Comparison of ENCODE assay signal across 18 cellular contexts in genomic region chr22:48573766-48574165, GRCh38.
DNase-seq lines count a peak whose midpoint lies in the region; ATAC-seq, FAIRE-seq and TF ChIP-seq lines count a peak whose summit lies in the region.
"Had no signal": no experiment of that assay in that cellular context is flagged by ENCODE, and none has a peak within 500 bp of the region (broad histone marks: within the 10 kb centered on the region; RNA-seq: fewer than 3 reads in every experiment).

No MANE protein-coding gene starts in this region.

- intact Hi-C loops in kidney (cut with DNase I) (no loop called here), psoas muscle (cut with DNase I) (no loop called here)

- TF ChIP-seq CTCF in kidney (IDR thresholded peaks at IDR 0.05; ENCODE audit: borderline replicate concordance, extremely low read depth, insufficient read depth): no peak
- no peak for TF ChIP-seq CTCF in neural crest cell (conservative IDR thresholded peaks at IDR 0.05)
- TF ChIP-seq CTCF in psoas muscle (IDR thresholded peaks at IDR 0.05): no peak

- no peak for ATAC-seq in psoas muscle
- no peak for ATAC-seq in stimulated activated naive CD8-positive, alpha-beta T cell treated with anti-CD3 and anti-CD28 coated beads, Interleukin-15, Interleukin-2, amounts not matched to agents 100 U/mL and 50 U/mL, for 24 hours
- ATAC-seq: GM12878, HCT116 had no signal

- no peak for DNase-seq in activated naive CD4-positive, alpha-beta T cell (lab: John Stamatoyannopoulos, UW)
- DNase-seq in kidney: peak; percentile 29
- DNase-seq in neural crest cell (ENCODE audit: low read depth, low spot score): no peak
- no peak for DNase-seq in NCI-H128 (lab: John Stamatoyannopoulos, UW; ENCODE audit: unreplicated experiment)
- no peak for DNase-seq in psoas muscle
- no peak for DNase-seq in stimulated activated naive CD8-positive, alpha-beta T cell treated with anti-CD3 and anti-CD28 coated beads, Interleukin-15, Interleukin-2, amounts not matched to agents 100 U/mL and 50 U/mL, for 24 hours
- DNase-seq: AML-193; CD4-positive, CD25-positive, alpha-beta regulatory T cell; DMS 273 treated with DMSO at 0.1 percent for 48 hours; GM23248 had no signal

- H3K9me3 Mint-ChIP-seq in activated naive CD4-positive, alpha-beta T cell treated with anti-CD3 and anti-CD28 coated beads, Interleukin-2, amount 50 U/mL, for 24 hours: peaks cover 20% of the 10 kb centered on the region
- H3K9me3 Mint-ChIP-seq in neural crest cell: peaks cover 15% of the 10 kb centered on the region

- H3K27me3 Mint-ChIP-seq in activated naive CD4-positive, alpha-beta T cell treated with anti-CD3 and anti-CD28 coated beads, Interleukin-2, amount 50 U/mL, for 24 hours: peaks cover 22% of the 10 kb centered on the region
- H3K27me3 Mint-ChIP-seq in neural crest cell (ENCODE audit: low read depth): peaks cover 3% of the 10 kb centered on the region

- peak overlapping the region; percentile 30 for H3K4me3 Mint-ChIP-seq in activated naive CD4-positive, alpha-beta T cell treated with anti-CD3 and anti-CD28 coated beads, Interleukin-2, amount 50 U/mL, for 24 hours
- peak overlapping the region; percentile 88 for H3K4me3 Mint-ChIP-seq in neural crest cell

- peaks cover 3 to 5% of the 10 kb centered on the region in 2 donors for H3K9me3 ChIP-seq in kidney (ENCODE audit: control insufficient read depth in 1 of 2, low read length in 2 of 2)
- peaks cover 5% of the 10 kb centered on the region for H3K9me3 ChIP-seq in psoas muscle

- no peaks in the 10 kb centered on the region for H3K36me3 ChIP-seq in kidney (ENCODE audit: control insufficient read depth in 1 of 2, insufficient read depth in 2 of 2, low read length in 2 of 2)
- no peaks in the 10 kb centered on the region for H3K36me3 ChIP-seq in psoas muscle (ENCODE audit: insufficient read depth in 1 of 2, low read depth in 1 of 2)
- H3K36me3 ChIP-seq: BLaER1 treated with 17β-estradiol and CSF1 and Interleukin-3, amounts not matched to agents 10 nM and 100 nM had no signal

- H3K27ac Mint-ChIP-seq in activated naive CD4-positive, alpha-beta T cell treated with anti-CD3 and anti-CD28 coated beads, Interleukin-2, amount 50 U/mL, for 24 hours: no peak overlapping the region
- no peak overlapping the region for H3K27ac Mint-ChIP-seq in neural crest cell (ENCODE audit: unreplicated experiment)
- H3K27ac Mint-ChIP-seq: CD4-positive, CD25-positive, alpha-beta regulatory T cell had no signal

- H3K27me3 ChIP-seq in psoas muscle (ENCODE audit: insufficient read depth in 3 of 3, low read length in 2 of 3): peaks cover 0 to 36% (median 5%) of the 10 kb centered on the region in 3 donors

- H3K4me3 ChIP-seq in kidney (ENCODE audit: low read length in 2 of 2): no peak overlapping the region
- H3K4me3 ChIP-seq in psoas muscle: no peak overlapping the region
- H3K4me3 ChIP-seq: BLaER1 treated with 17β-estradiol and CSF1 and Interleukin-3, amounts not matched to agents 10 nM and 100 nM; GM12878; GM23248 had no signal

- no peak overlapping the region for H3K9ac ChIP-seq in kidney (ENCODE audit: low read length in 2 of 2)
- H3K9ac ChIP-seq: GM23248 had no signal

- no peak for FAIRE-seq in kidney (lab: Jason Lieb, UNC)
- FAIRE-seq: GM12878, GM18507, H54 had no signal

- H3K4me1 ChIP-seq in kidney (ENCODE audit: control insufficient read depth in 1 of 2, insufficient read depth in 1 of 2, low read depth in 1 of 2, low read length in 2 of 2) (no peaks in the 10 kb centered on the region), psoas muscle (no peaks in the 10 kb centered on the region)

- H3K4me1 Mint-ChIP-seq in activated naive CD4-positive, alpha-beta T cell treated with anti-CD3 and anti-CD28 coated beads, Interleukin-2, amount 50 U/mL, for 24 hours: no peaks in the 10 kb centered on the region
- H3K4me1 Mint-ChIP-seq in neural crest cell: peaks cover 14% of the 10 kb centered on the region
- H3K4me1 Mint-ChIP-seq: CD4-positive, CD25-positive, alpha-beta regulatory T cell had no signal

- H3K36me3 Mint-ChIP-seq in activated naive CD4-positive, alpha-beta T cell treated with anti-CD3 and anti-CD28 coated beads, Interleukin-2, amount 50 U/mL, for 24 hours: peaks cover 3% of the 10 kb centered on the region
- H3K36me3 Mint-ChIP-seq in neural crest cell (ENCODE audit: low read depth): peaks cover 15% of the 10 kb centered on the region
- H3K36me3 Mint-ChIP-seq: CD4-positive, CD25-positive, alpha-beta regulatory T cell had no signal

- H3K27ac ChIP-seq in kidney (ENCODE audit: low read depth in 2 of 2, low read length in 2 of 2) (no peak overlapping the region), psoas muscle (no peak overlapping the region)
- H3K27ac ChIP-seq: 22Rv1; BLaER1 treated with 17β-estradiol and CSF1 and Interleukin-3, amounts not matched to agents 10 nM and 100 nM; GM23248; HL-60 had no signal

- 77 to 80% (median 77%) methylated on average over 4 of the region's 4 CpGs for WGBS in psoas muscle, 3 donors
